In genomic region chr11:103602846-103603245, GRCh38 we compare ENCODE assay signal across 25 cellular contexts.
"Had no signal": no experiment of that assay in that cellular context is flagged by ENCODE, and none has a peak within 500 bp of the region (broad histone marks: within the 10 kb centered on the region; RNA-seq: fewer than 3 reads in every experiment).

No MANE protein-coding gene starts in this region.

- DNase-seq: immature natural killer cell; islet precursor cell; left ventricle myocardium inferior; naive thymus-derived CD8-positive, alpha-beta T cell; nucleus accumbens; pancreas; posterior cingulate gyrus; retina; right cardiac atrium; stimulated activated CD4-positive, alpha-beta T cell treated with anti-CD3 and anti-CD28 coated beads, Interleukin-12 subunit alpha, Interleukin-12 subunit beta, amount 100 ng/mL, for 4 hours; stimulated activated CD4-positive, alpha-beta T cell treated with anti-CD3 and anti-CD28 coated beads, Interleukin-15, amount 100 ng/mL, for 24 hours; stimulated activated CD4-positive, alpha-beta T cell treated with anti-CD3 and anti-CD28 coated beads, Interleukin-2, amount 100 ng/mL, for 24 hours; stimulated activated CD4-positive, alpha-beta T cell treated with anti-CD3 and anti-CD28 coated beads, Interleukin-4, amount 100 ng/mL, for 1 hour; stimulated activated naive B cell treated with anti-CD40 and anti-IgM and Interleukin-4, amounts not matched to agents 10 μg/mL and 1 μg/mL and 100 μg/mL, for 72 hours; stimulated activated naive CD8-positive, alpha-beta T cell treated with anti-CD3 and anti-CD28 coated beads, Interleukin-15, Interleukin-2, amounts not matched to agents 100 U/mL and 50 U/mL, for 24 hours; stomach; testis; thyroid gland; transverse colon; upper lobe of left lung had no signal

- ATAC-seq: naive thymus-derived CD8-positive, alpha-beta T cell; pancreas; right cardiac atrium; sciatic nerve; stimulated activated naive B cell treated with anti-CD40 and anti-IgM and Interleukin-4, amounts not matched to agents 10 μg/mL and 1 μg/mL and 100 μg/mL, for 72 hours; stimulated activated naive CD8-positive, alpha-beta T cell treated with anti-CD3 and anti-CD28 coated beads, Interleukin-15, Interleukin-2, amounts not matched to agents 100 U/mL and 50 U/mL, for 24 hours had no signal

- H3K4me1 ChIP-seq: left ventricle myocardium inferior, pancreas, prostate gland, stomach, testis, thyroid gland, transverse colon, upper lobe of left lung, vagina had no signal

- H3K36me3 ChIP-seq: left ventricle myocardium inferior, pancreas, prostate gland, stomach, thyroid gland, transverse colon, upper lobe of left lung, vagina had no signal

- H3K9me3 ChIP-seq: left ventricle myocardium inferior, pancreas, prostate gland, stomach, testis, thyroid gland, transverse colon, upper lobe of left lung, vagina had no signal

- H3K27ac ChIP-seq: left ventricle myocardium inferior, pancreas, prostate gland, skin epidermis, stomach, testis, thyroid gland, transverse colon, upper lobe of left lung, vagina had no signal

- H3K27me3 ChIP-seq: pancreas, stomach, testis, thyroid gland, transverse colon, upper lobe of left lung, vagina had no signal

- H3K4me3 ChIP-seq: left ventricle myocardium inferior, lung, pancreas, prostate gland, skin epidermis, stomach, testis, thyroid gland, transverse colon, upper lobe of left lung, vagina had no signal
